14 cellular contexts compared by ENCODE assay signal in genomic region chr19:17376935-17377600, GRCh38. TPM values are rescaled to one million over a fixed set of nuclear protein-coding genes. Genes with fewer than 3 reads are reported as not detected.
DNase-seq lines count a peak whose midpoint lies in the region; ATAC-seq, FAIRE-seq and TF ChIP-seq lines count a peak whose summit lies in the region.
"Had no signal": no experiment of that assay in that cellular context is flagged by ENCODE, and none has a peak within 500 bp of the region (broad histone marks: within the 10 kb centered on the region; RNA-seq: fewer than 3 reads in every experiment).

TSS of gene PLVAP (minus strand) at chr19:17377342. CDS start at chr19:17377288, 54 bp downstream.

- H3K27ac Mint-ChIP-seq in activated naive CD4-positive, alpha-beta T cell treated with anti-CD3 and anti-CD28 coated beads for 36 hours = no peak within 1 kb of the TSS

- no peak within 1 kb of the TSS for H3K9ac ChIP-seq in smooth muscle cell (ENCODE audit: low read depth)

- no peak for TF ChIP-seq CTCF in adrenal gland (IDR thresholded peaks at IDR 0.05)
- peak; percentile 32 for TF ChIP-seq CTCF in left ventricle myocardium inferior (IDR thresholded peaks at IDR 0.05; ENCODE audit: borderline replicate concordance)
- TF ChIP-seq CTCF in pancreas (IDR thresholded peaks at IDR 0.05) = no peak
- no peak for TF ChIP-seq CTCF in vagina (IDR thresholded peaks at IDR 0.05)
- TF ChIP-seq CTCF in smooth muscle cell (IDR thresholded peaks at IDR 0.05; ENCODE audit: borderline replicate concordance, insufficient read depth, poor library complexity, severe bottlenecking) = no peak

- H3K36me3 ChIP-seq in adrenal gland (replicated peaks in 1 of 2) = no peaks in the 10 kb centered on the region
- no peaks in the 10 kb centered on the region for H3K36me3 ChIP-seq in left ventricle myocardium inferior
- no peaks in the 10 kb centered on the region for H3K36me3 ChIP-seq in pancreas
- H3K36me3 ChIP-seq in vagina = no peaks in the 10 kb centered on the region
- H3K36me3 ChIP-seq in smooth muscle cell (ENCODE audit: low read depth) = no peaks in the 10 kb centered on the region

- 51 to 69% (median 57%) methylated on average over 25 to 39 of the region's 39 CpGs for WGBS in adrenal gland, 4 donors
- WGBS in pancreas, 2 donors = 50 to 56% methylated on average over 39 of the region's 39 CpGs
- 87% methylated on average over 38 of the region's 39 CpGs for WGBS in smooth muscle cell (ENCODE audit: low lambda C conversion rate)

- no peak within 1 kb of the TSS for H3K4me2 ChIP-seq in smooth muscle cell

- no peaks in the 10 kb centered on the region for H3K79me2 ChIP-seq in smooth muscle cell (ENCODE audit: low read depth)

- intact Hi-C loops in adrenal gland (cut with DNase I) (no loop called here), left ventricle myocardium inferior (cut with micrococcal nuclease) (no loop called here), pancreas (cut with DNase I) (no loop called here), vagina (cut with DNase I) (no loop called here)
- intact Hi-C loops in activated naive CD4-positive, alpha-beta T cell treated with anti-CD3 and anti-CD28 coated beads for 36 hours (cut with micrococcal nuclease) = no loop called here

- H3K27me3 Mint-ChIP-seq in activated naive CD4-positive, alpha-beta T cell treated with anti-CD3 and anti-CD28 coated beads for 36 hours (ENCODE audit: low read depth) = peaks cover 8% of the 10 kb centered on the region

- no peaks in the 10 kb centered on the region for H4K20me1 ChIP-seq in smooth muscle cell (ENCODE audit: low read depth)

- H3K4me3 Mint-ChIP-seq in activated naive CD4-positive, alpha-beta T cell treated with anti-CD3 and anti-CD28 coated beads for 36 hours = no peak within 1 kb of the TSS

- peak within 1 kb of the TSS in 1 of 5 donors; percentile 68 for H3K27ac ChIP-seq in adrenal gland
- peak within 1 kb of the TSS; percentile 30 for H3K27ac ChIP-seq in left ventricle myocardium inferior (replicated peaks)
- no peak within 1 kb of the TSS for H3K27ac ChIP-seq in pancreas
- no peak within 1 kb of the TSS for H3K27ac ChIP-seq in vagina
- H3K27ac ChIP-seq in smooth muscle cell (ENCODE audit: low read depth) = no peak within 1 kb of the TSS

- H3K4me3 ChIP-seq in adrenal gland (peak within 1 kb of the TSS in 1 of 4 donors; percentile 23), left ventricle myocardium inferior (peak within 1 kb of the TSS; percentile 45), pancreas (no peak within 1 kb of the TSS), vagina (peak within 1 kb of the TSS; percentile 21 to 36), smooth muscle cell (no peak within 1 kb of the TSS)

- H3K4me1 ChIP-seq in adrenal gland (replicated peaks in 1 of 2) = no peaks in the 10 kb centered on the region
- H3K4me1 ChIP-seq in left ventricle myocardium inferior = peaks cover 14% of the 10 kb centered on the region
- H3K4me1 ChIP-seq in pancreas = no peaks in the 10 kb centered on the region
- no peaks in the 10 kb centered on the region for H3K4me1 ChIP-seq in vagina
- no peaks in the 10 kb centered on the region for H3K4me1 ChIP-seq in smooth muscle cell (ENCODE audit: low read depth)

- H3F3A ChIP-seq in smooth muscle cell (ENCODE audit: low read depth) = no peaks in the 10 kb centered on the region

- no peak for ATAC-seq in pancreas

- CTCF ChIA-PET in activated naive CD4-positive, alpha-beta T cell treated with anti-CD3 and anti-CD28 coated beads for 36 hours (lab: Charles Lee) = interaction anchor here (0.7 kb wide), 1 partner anchor 57 kb away, joined by 5 read pairs; no protein-coding TSS in a partner anchor

- no peak within 1 kb of the TSS for H2AFZ ChIP-seq in smooth muscle cell (ENCODE audit: low read depth)

- H3K27me3 ChIP-seq in adrenal gland (no peaks in the 10 kb centered on the region), left ventricle myocardium inferior (ENCODE audit: low read depth) (peaks cover 25% of the 10 kb centered on the region), pancreas (no peaks in the 10 kb centered on the region), vagina (no peaks in the 10 kb centered on the region), smooth muscle cell (ENCODE audit: low read depth) (no peaks in the 10 kb centered on the region)

- peaks cover 3% of the 10 kb centered on the region for H3K4me1 Mint-ChIP-seq in activated naive CD4-positive, alpha-beta T cell treated with anti-CD3 and anti-CD28 coated beads for 36 hours (ENCODE audit: low read depth)

- H3K9me3 ChIP-seq in adrenal gland (replicated peaks in 1 of 3) = no peaks in the 10 kb centered on the region
- peaks cover 5% of the 10 kb centered on the region for H3K9me3 ChIP-seq in left ventricle myocardium inferior (replicated peaks)
- H3K9me3 ChIP-seq in pancreas = no peaks in the 10 kb centered on the region
- no peaks in the 10 kb centered on the region for H3K9me3 ChIP-seq in vagina
- no peaks in the 10 kb centered on the region for H3K9me3 ChIP-seq in smooth muscle cell (replicated peaks; ENCODE audit: low read depth)

- TF ChIP-seq POLR2A in adrenal gland (IDR thresholded peaks at IDR 0.05) = peak in 1 of 2 donors; percentile 29
- TF ChIP-seq POLR2A in vagina (IDR thresholded peaks at IDR 0.05) = no peak

- no peaks in the 10 kb centered on the region for H3K36me3 Mint-ChIP-seq in activated naive CD4-positive, alpha-beta T cell treated with anti-CD3 and anti-CD28 coated beads for 36 hours (ENCODE audit: low read depth)

- DNase-seq in adrenal gland (peak in 5 of 7 donors; percentile 26 to 78 (median 46)), left ventricle myocardium inferior (peak; percentile 36), pancreas (no peak), vagina (ENCODE audit: extremely low spot score in 2 of 2) (no peak), dedifferentiated amniotic fluid mesenchymal stem cell (ENCODE audit: extremely low spot score) (no peak), smooth muscle cell (lab: John Stamatoyannopoulos, UW; ENCODE audit: unreplicated experiment) (no peak)
- DNase-seq in activated naive CD4-positive, alpha-beta T cell treated with anti-CD3 and anti-CD28 coated beads for 36 hours = no peak
- DNase-seq: activated naive CD4-positive, alpha-beta T cell; cortex of kidney; glutamatergic neuron; NCI-H1436; stimulated activated CD4-positive, alpha-beta T cell treated with anti-CD3 and anti-CD28 coated beads, Interleukin-12 subunit alpha, Interleukin-12 subunit beta, amount 100 ng/mL, for 4 hours had no signal

- FAIRE-seq in pancreas (lab: Jason Lieb, UNC) = no peak
- FAIRE-seq: HTR-8/SVneo had no signal

- peaks cover 7% of the 10 kb centered on the region for H3K9me3 Mint-ChIP-seq in activated naive CD4-positive, alpha-beta T cell treated with anti-CD3 and anti-CD28 coated beads for 36 hours

RNA-seq across cellular contexts. Expression of gene PLVAP, which starts in this region (rescaled TPM):
- total RNA-seq in adrenal gland = 100 to 1,000 TPM in 3 of 8 donors, 10 to 100 TPM in 5; 63.4 to 140 (median 84.0) TPM
- 100 to 1,000 TPM in 2 of 3 donors, 10 to 100 TPM in 1; 40.9 to 381 (median 127) TPM for polyA plus RNA-seq in adrenal gland
- 36.9 TPM for total RNA-seq in left ventricle myocardium inferior
- 10 to 100 TPM; 32.0 to 86.5 (median 58.4) TPM for total RNA-seq in pancreas
- polyA plus RNA-seq in pancreas = 10 to 100 TPM; 70.5 to 87.6 TPM
- 74.9 TPM for total RNA-seq in vagina
- total RNA-seq in activated naive CD4-positive, alpha-beta T cell treated with anti-CD3 and anti-CD28 coated beads for 36 hours = not detected
- total RNA-seq in smooth muscle cell = 0.31 TPM in 1 of 2 replicates, not detected in the other
- not detected in 2 replicates for polyA plus RNA-seq in smooth muscle cell
- total RNA-seq: H4 had no signal

Comparison
In these comparisons a context has a peak if more than half of its experiments do, and no peak if none do; other contexts are left out.
1. RNA of gene PLVAP (total RNA-seq): 63.4 to 140 TPM in adrenal gland, 74.9 TPM in vagina (single experiment), 32.0 to 86.5 TPM in pancreas and 36.9 TPM in left ventricle myocardium inferior (single experiment); not detected in activated naive CD4-positive, alpha-beta T cell treated with anti-CD3 and anti-CD28 coated beads for 36 hours and 0.31 TPM in smooth muscle cell; every median in the first group is over 10 times any median in the second.
2. RNA of gene PLVAP (polyA plus RNA-seq): 40.9 to 381 TPM in adrenal gland and 70.5 to 87.6 TPM in pancreas; not detected in smooth muscle cell; every median in the first group is over 10 times any median in the second.
3. DNase-seq: peak in adrenal gland (5 of 7) and left ventricle myocardium inferior (single experiment); none in pancreas (0 of 6), vagina (0 of 2), activated naive CD4-positive, alpha-beta T cell treated with anti-CD3 and anti-CD28 coated beads for 36 hours (single experiment), dedifferentiated amniotic fluid mesenchymal stem cell (single experiment) and smooth muscle cell (single experiment).
4. H3K4me3 ChIP-seq: peak in left ventricle myocardium inferior (single experiment) and vagina (2 of 2); none in pancreas (0 of 4) and smooth muscle cell (single experiment).